In the genomic region with DNA sequence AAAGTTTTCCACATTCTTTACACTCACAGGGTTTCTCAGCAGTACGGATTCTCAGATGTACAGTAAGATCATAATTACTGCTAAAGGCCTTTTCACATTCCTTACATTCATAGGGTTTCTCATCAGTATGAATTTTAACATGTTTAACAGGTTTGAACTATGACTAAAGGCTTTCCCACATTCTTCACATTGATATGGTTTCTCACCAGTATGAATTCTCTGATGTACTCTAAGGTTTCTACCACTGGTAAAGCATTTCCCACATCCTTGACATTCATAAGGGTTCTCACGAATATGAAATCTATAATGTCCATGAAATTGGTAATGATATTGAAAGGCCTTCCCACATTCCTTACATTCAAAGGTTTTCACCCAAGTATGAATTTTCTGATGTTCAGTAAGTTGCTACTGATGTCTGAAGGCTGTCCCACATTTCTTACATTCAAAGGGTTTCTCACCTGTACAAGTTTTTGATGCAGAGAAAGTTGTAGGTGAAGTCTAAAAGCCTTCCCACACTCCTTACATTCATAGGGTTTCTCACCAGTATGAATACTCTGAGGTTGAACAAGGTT, we compare ENCODE assay signal across 22 cellular contexts. TPM values are rescaled to one million over a fixed set of nuclear protein-coding genes. Genes with fewer than 3 reads are reported as not detected.
A peak's percentile ranks its signal among the peaks of the same experiment; 100 is the strongest.
DNase-seq lines count a peak whose midpoint lies in the region; ATAC-seq and TF ChIP-seq lines count a peak whose summit lies in the region.
"Had no signal": no experiment of that assay in that cellular context is flagged by ENCODE, and none has a peak within 500 bp of the region (broad histone marks: within the 10 kb centered on the region; RNA-seq: fewer than 3 reads in every experiment).

No MANE protein-coding gene starts in this region.

- no peak for TF ChIP-seq CTCF in HCT116 (IDR thresholded peaks at IDR 0.05 in 2 of 3, conservative IDR thresholded peaks at IDR 0.05 in 1 of 3; ENCODE audit: borderline replicate concordance in 1 of 3, insufficient read depth in 1 of 3, low read depth in 2 of 3, low read length in 2 of 3)

- no peaks in the 10 kb centered on the region for H3K4me1 ChIP-seq in HCT116 (ENCODE audit: control insufficient read depth in 1 of 2, insufficient read depth in 2 of 2, low read length in 2 of 2)
- H3K4me1 ChIP-seq in adipocyte (ENCODE audit: control insufficient read depth, insufficient read depth, low read length), result no peaks in the 10 kb centered on the region
- no peaks in the 10 kb centered on the region for H3K4me1 ChIP-seq in muscle layer of duodenum (ENCODE audit: control insufficient read depth in 1 of 2, insufficient read depth in 2 of 2, low read length in 2 of 2)
- H3K4me1 ChIP-seq: BLaER1 treated with 17β-estradiol and CSF1 and Interleukin-3, amounts not matched to agents 10 nM and 100 nM; SJSA1 had no signal

- H3K9ac ChIP-seq in HCT116 (ENCODE audit: low read length) (no peak overlapping the region), adipocyte (ENCODE audit: low read length) (no peak overlapping the region)
- H3K9ac ChIP-seq: BLaER1 treated with 17β-estradiol and CSF1 and Interleukin-3, amounts not matched to agents 10 nM and 100 nM had no signal

- H3K4me3 Mint-ChIP-seq in activated CD8-positive, alpha-beta T cell treated with anti-CD3 and anti-CD28 coated beads, Interleukin-2, amount 10 ng/mL, durations not matched to agents 7 days and 5 days, result no peak overlapping the region
- H3K4me3 Mint-ChIP-seq: CD4-positive, alpha-beta T cell had no signal

- peaks cover 59% of the 10 kb centered on the region for H3K9me3 Mint-ChIP-seq in activated CD8-positive, alpha-beta T cell treated with anti-CD3 and anti-CD28 coated beads, Interleukin-2, amount 10 ng/mL, durations not matched to agents 7 days and 5 days (ENCODE audit: insufficient read depth)

- no peak for TF ChIP-seq POLR2A in HCT116 (IDR thresholded peaks at IDR 0.05; ENCODE audit: borderline replicate concordance, extremely low read depth, insufficient read depth, insufficient read length)

- DNase-seq in Caki2 (ENCODE audit: low read depth) (peak; percentile 33), HCT116 (ENCODE audit: low read depth, low spot score) (no peak), adipocyte (ENCODE audit: low read depth) (no peak)
- DNase-seq in activated CD8-positive, alpha-beta T cell treated with anti-CD3 and anti-CD28 coated beads, Interleukin-2, amount 10 ng/mL, durations not matched to agents 7 days and 5 days, result no peak
- no peak for DNase-seq in activated CD4-positive, CD25-positive, alpha-beta regulatory T cell treated with anti-CD3 and anti-CD28 coated beads, Interleukin-2, amount 50 U/mL, for 72 hours
- DNase-seq: AML-193; CD4-positive, alpha-beta T cell; GDM1; Karpas-422; NCI-H1092 treated with DMSO at 0.1 percent for 48 hours; NCI-H1436 treated with DMSO at 0.1 percent for 48 hours; NCI-H2029; NCI-H446; NCI-H524 treated with DMSO at 0.1 percent for 48 hours; NCI-H774; PC-3; Right ventricle myocardium superior had no signal

- no peak overlapping the region for H3K4me3 ChIP-seq in HCT116 (replicated peaks in 1 of 2; ENCODE audit: low read depth in 1 of 2, low read length in 2 of 2)
- H3K4me3 ChIP-seq in adipocyte (ENCODE audit: low read length), result peak overlapping the region; percentile 62
- peak overlapping the region; percentile 2 to 48 for H3K4me3 ChIP-seq in muscle layer of duodenum (ENCODE audit: low read depth in 1 of 2, low read length in 2 of 2)
- H3K4me3 ChIP-seq: SJSA1 had no signal

- no peak overlapping the region for H3K4me2 ChIP-seq in HCT116 (ENCODE audit: low read length)
- H3K4me2 ChIP-seq: BLaER1 treated with 17β-estradiol and CSF1 and Interleukin-3, amounts not matched to agents 10 nM and 100 nM had no signal

- peaks cover 52% of the 10 kb centered on the region for H3K36me3 Mint-ChIP-seq in activated CD8-positive, alpha-beta T cell treated with anti-CD3 and anti-CD28 coated beads, Interleukin-2, amount 10 ng/mL, durations not matched to agents 7 days and 5 days (ENCODE audit: low read depth)

- no peak for TF ChIP-seq RAD21 in HCT116 (IDR thresholded peaks at IDR 0.05; ENCODE audit: low read depth)

- CTCF ChIA-PET in HCT116 (lab: Charles Lee), result no interaction called here
- CTCF ChIA-PET in activated CD8-positive, alpha-beta T cell treated with anti-CD3 and anti-CD28 coated beads, Interleukin-2, amount 10 ng/mL, durations not matched to agents 7 days and 5 days (lab: Charles Lee), result no interaction called here

- H2AFZ ChIP-seq in HCT116 (ENCODE audit: low read depth, low read length, poor library complexity, severe bottlenecking), result no peak overlapping the region

- H3K27me3 Mint-ChIP-seq in activated CD8-positive, alpha-beta T cell treated with anti-CD3 and anti-CD28 coated beads, Interleukin-2, amount 10 ng/mL, durations not matched to agents 7 days and 5 days (ENCODE audit: low read depth), result no peaks in the 10 kb centered on the region
- H3K27me3 Mint-ChIP-seq: CD4-positive, alpha-beta T cell; IgD-negative memory B cell had no signal

- H3K9me3 ChIP-seq in HCT116 (ENCODE audit: control insufficient read depth in 1 of 2, insufficient read depth in 1 of 2, low read depth in 1 of 2, low read length in 2 of 2), result peaks cover 26 to 53% of the 10 kb centered on the region in 2 experiments; a peak in 3 of 4 replicates
- peaks cover 85% of the 10 kb centered on the region for H3K9me3 ChIP-seq in adipocyte (ENCODE audit: control insufficient read depth, low read length)
- H3K9me3 ChIP-seq in muscle layer of duodenum (ENCODE audit: control insufficient read depth in 1 of 2, low read length in 2 of 2), result peaks cover 55 to 79% of the 10 kb centered on the region in 2 donors

- no TSS peak for BruUV-seq in HCT116 (replicated peaks; lab: Mats Ljungman, UMichigan)

- H3K27me3 ChIP-seq in HCT116 (ENCODE audit: insufficient read depth, low read length) (no peaks in the 10 kb centered on the region), adipocyte (replicated peaks; ENCODE audit: control insufficient read depth, insufficient read depth, low read length) (no peaks in the 10 kb centered on the region), muscle layer of duodenum (ENCODE audit: low read depth, low read length) (no peaks in the 10 kb centered on the region)
- H3K27me3 ChIP-seq: BLaER1 treated with 17β-estradiol and CSF1 and Interleukin-3, amounts not matched to agents 10 nM and 100 nM; SJSA1 had no signal

- no peaks in the 10 kb centered on the region for H3K9me2 ChIP-seq in HCT116 (ENCODE audit: insufficient read depth)

- intact Hi-C loops in HCT116 (cut with micrococcal nuclease), result no loop called here

- no peak overlapping the region for H3K27ac ChIP-seq in HCT116 (ENCODE audit: low read depth, low read length)
- H3K27ac ChIP-seq in muscle layer of duodenum (ENCODE audit: low read length), result no peak overlapping the region
- H3K27ac ChIP-seq: BLaER1 treated with 17β-estradiol and CSF1 and Interleukin-3, amounts not matched to agents 10 nM and 100 nM; SJSA1 had no signal

- POLR2A ChIA-PET in HCT116 (lab: Charles Lee), result no interaction called here
- POLR2A ChIA-PET in activated CD8-positive, alpha-beta T cell treated with anti-CD3 and anti-CD28 coated beads, Interleukin-2, amount 10 ng/mL, durations not matched to agents 7 days and 5 days (lab: Charles Lee), result no interaction called here

- RAD21 ChIA-PET in HCT116 (lab: Charles Lee; ENCODE audit: low non-redundant PET in 1 of 2, low total read pairs in 2 of 2, uncharacterized antibody in 2 of 2, unreplicated experiment in 2 of 2), result no interaction called here

- H3K36me3 ChIP-seq in HCT116 (ENCODE audit: control insufficient read depth in 1 of 2, insufficient read depth in 2 of 2, low read length in 2 of 2), result peaks cover 0 to 2% of the 10 kb centered on the region in 2 experiments; a peak in 1 of 4 replicates
- peaks cover 31% of the 10 kb centered on the region for H3K36me3 ChIP-seq in adipocyte (ENCODE audit: control insufficient read depth, insufficient read depth, low read length, severe bottlenecking)
- peaks cover 0 to 29% of the 10 kb centered on the region in 2 donors for H3K36me3 ChIP-seq in muscle layer of duodenum (ENCODE audit: control insufficient read depth in 1 of 2, insufficient read depth in 2 of 2, low read length in 2 of 2)

- no peaks in the 10 kb centered on the region for H3K79me2 ChIP-seq in HCT116 (ENCODE audit: insufficient read depth, low read length)

- H4K20me1 ChIP-seq in HCT116 (ENCODE audit: insufficient read depth), result no peaks in the 10 kb centered on the region
- H4K20me1 ChIP-seq: BLaER1 treated with 17β-estradiol and CSF1 and Interleukin-3, amounts not matched to agents 10 nM and 100 nM had no signal

- no peak for ATAC-seq in HCT116
- ATAC-seq in activated CD8-positive, alpha-beta T cell treated with anti-CD3 and anti-CD28 coated beads, Interleukin-2, amount 10 ng/mL, durations not matched to agents 7 days and 5 days, result no peak
- ATAC-seq in HG03460 (IDR thresholded peaks at IDR 0.05; ENCODE audit: unreplicated experiment), result no peak
- ATAC-seq: PC-3 had no signal

- in situ Hi-C loops in Caki2 (cut with HindIII; ENCODE audit: low pct_unique_long_range_greater_than_20kb, low sequenced_read_pairs), result no loop called here

- no peak overlapping the region for H3K27ac Mint-ChIP-seq in activated CD8-positive, alpha-beta T cell treated with anti-CD3 and anti-CD28 coated beads, Interleukin-2, amount 10 ng/mL, durations not matched to agents 7 days and 5 days
- H3K27ac Mint-ChIP-seq: CD4-positive, alpha-beta T cell; IgD-negative memory B cell had no signal

- H3K4me1 Mint-ChIP-seq in activated CD8-positive, alpha-beta T cell treated with anti-CD3 and anti-CD28 coated beads, Interleukin-2, amount 10 ng/mL, durations not matched to agents 7 days and 5 days (ENCODE audit: low read depth), result no peaks in the 10 kb centered on the region

TF ChIP-seq in HCT116, 20 proteins besides CTCF, POLR2A, EP300 and RAD21:
- TF ChIP-seq ZNF274 (IDR thresholded peaks at IDR 0.05; ENCODE audit: low read depth, low read length) (peak; percentile 86), EGR1 (IDR thresholded peaks at IDR 0.05; ENCODE audit: low read depth) (no peak), EZH2phosphoT487 (IDR thresholded peaks at IDR 0.05; ENCODE audit: borderline replicate concordance) (no peak)

RNA-seq across cellular contexts. Expression of gene ZNF780B, which starts 22.0 kb away (rescaled TPM):
- total RNA-seq in Caki2 (2014; rRNA removed; shearing (Covaris generic); ENCODE audit: low replicate concordance), result 1.9 and 3.1 TPM in 2 replicates
- 10.5 TPM for total RNA-seq in HCT116 (2021; ENCODE audit: unreplicated experiment)
- polyA plus RNA-seq in HCT116 (2012), result 2.2 and 2.4 TPM in 2 replicates
- 10 to 100 TPM; 27.4 to 30.3 TPM for total RNA-seq in activated CD8-positive, alpha-beta T cell treated with anti-CD3 and anti-CD28 coated beads, Interleukin-2, amount 10 ng/mL, durations not matched to agents 7 days and 5 days

RNA-seq across cellular contexts. Expression of gene ZNF546, which starts 37.2 kb away (rescaled TPM):
- 3.6 and 7.0 TPM in 2 replicates for total RNA-seq in Caki2 (2014; rRNA removed; shearing (Covaris generic); ENCODE audit: low replicate concordance)
- 0.64 TPM for total RNA-seq in HCT116 (2021; ENCODE audit: unreplicated experiment)
- polyA plus RNA-seq in HCT116 (2012), result 0.04 and 0.17 TPM in 2 replicates
- total RNA-seq in activated CD8-positive, alpha-beta T cell treated with anti-CD3 and anti-CD28 coated beads, Interleukin-2, amount 10 ng/mL, durations not matched to agents 7 days and 5 days, result 1 to 10 TPM; 4.9 to 5.2 TPM

RNA-seq across cellular contexts. Expression of gene ZNF780A, which starts 56.7 kb away (rescaled TPM):
- 14.7 and 41.9 TPM in 2 replicates for total RNA-seq in Caki2 (2014; rRNA removed; shearing (Covaris generic); ENCODE audit: low replicate concordance)
- 18.9 TPM for total RNA-seq in HCT116 (2021; ENCODE audit: unreplicated experiment)
- 10.6 and 11.0 TPM in 2 replicates for polyA plus RNA-seq in HCT116 (2012)
- total RNA-seq in activated CD8-positive, alpha-beta T cell treated with anti-CD3 and anti-CD28 coated beads, Interleukin-2, amount 10 ng/mL, durations not matched to agents 7 days and 5 days, result 10 to 100 TPM; 17.9 to 21.6 TPM

Comparison
In these comparisons a context has a peak if more than half of its experiments do, and no peak if none do; other contexts are left out.
1. H3K4me3 ChIP-seq: peak in adipocyte (single experiment) and muscle layer of duodenum (2 of 2); none in HCT116 (0 of 2).